11 cellular contexts compared by ENCODE assay signal in genomic region chr15:31398677-31399260, GRCh38.
A peak's percentile ranks its signal among the peaks of the same experiment; 100 is the strongest.
DNase-seq lines count a peak whose midpoint lies in the region; ATAC-seq lines count a peak whose summit lies in the region.
"Had no signal": no experiment of that assay in that cellular context is flagged by ENCODE, and none has a peak within 500 bp of the region (broad histone marks: within the 10 kb centered on the region; RNA-seq: fewer than 3 reads in every experiment).

No MANE protein-coding gene starts in this region.

- peak overlapping the region; percentile 74 for H3K27ac Mint-ChIP-seq in activated naive CD8-positive, alpha-beta T cell treated with anti-CD3 and anti-CD28 coated beads for 36 hours
- H3K27ac Mint-ChIP-seq: activated naive CD4-positive, alpha-beta T cell treated with anti-CD3 and anti-CD28 coated beads, Interleukin-2, amount 50 U/mL, for 24 hours had no signal

- H2AFZ ChIP-seq in GM23248, result peak overlapping the region; percentile 59; the same call in 1 of the 2 replicates
- H2AFZ ChIP-seq in mesenchymal stem cell (ENCODE audit: low read depth, low read length), result no peak overlapping the region

- no peak overlapping the region for H2BK15ac ChIP-seq in mesenchymal stem cell (ENCODE audit: low read depth, poor library complexity, severe bottlenecking)

- H3K4me3 Mint-ChIP-seq in activated naive CD8-positive, alpha-beta T cell treated with anti-CD3 and anti-CD28 coated beads for 36 hours, result no peak overlapping the region
- H3K4me3 Mint-ChIP-seq: activated naive CD4-positive, alpha-beta T cell treated with anti-CD3 and anti-CD28 coated beads, Interleukin-2, amount 50 U/mL, for 24 hours had no signal

- no peak overlapping the region for H4K8ac ChIP-seq in mesenchymal stem cell (ENCODE audit: low read length)

- peak overlapping the region in 1 of 2 experiments; percentile 86 for H3K18ac ChIP-seq in mesenchymal stem cell (ENCODE audit: low read depth in 1 of 2, low read length in 2 of 2)

- H3K4me2 ChIP-seq in BLaER1, result peak overlapping the region; percentile 83
- no peak overlapping the region for H3K4me2 ChIP-seq in GM23248 (ENCODE audit: unreplicated experiment)
- H3K4me2 ChIP-seq in mesenchymal stem cell (ENCODE audit: low read length, poor library complexity, severe bottlenecking), result no peak overlapping the region

- H3K23ac ChIP-seq in mesenchymal stem cell (ENCODE audit: low read length in 2 of 2), result no peak overlapping the region

- in situ Hi-C loops in GM23248 (cut with MboI), result no loop called here

- H3K27me3 ChIP-seq in BLaER1 (peaks cover 3% of the 10 kb centered on the region; the same call in 1 of the 2 replicates), GM23248 (replicated peaks; ENCODE audit: insufficient read depth) (no peaks in the 10 kb centered on the region), mesenchymal stem cell (ENCODE audit: control insufficient read depth in 1 of 2, insufficient read depth in 1 of 2, low read length in 2 of 2) (no peaks in the 10 kb centered on the region)

- H3K9ac ChIP-seq in BLaER1, result no peak overlapping the region
- 0 out of 2 replicates have a peak overlapping the region, but pooled peaks have one; percentile 74 for H3K9ac ChIP-seq in GM23248
- H3K9ac ChIP-seq in mesenchymal stem cell (ENCODE audit: low read length), result no peak overlapping the region

- H4K91ac ChIP-seq in mesenchymal stem cell (ENCODE audit: low read length), result peak overlapping the region; percentile 43

- no peaks in the 10 kb centered on the region for H3K79me1 ChIP-seq in mesenchymal stem cell (replicated peaks; ENCODE audit: low read length, poor library complexity, severe bottlenecking)

- no peaks in the 10 kb centered on the region for H3K79me2 ChIP-seq in GM23248 (ENCODE audit: insufficient read depth)

- H3K4ac ChIP-seq in mesenchymal stem cell (ENCODE audit: low read depth in 1 of 2, low read length in 2 of 2), result peak overlapping the region in 1 of 2 experiments; percentile 29

- whole genome bisulfite sequencing in GM23248 (ENCODE audit: low coverage in 1 of 2, low lambda C conversion rate in 2 of 2, missing lambda C conversion rate in 2 of 2), 2 experiments, result 40 to 42% methylated on average over 9 of the region's 9 CpGs
- WGBS in mesenchymal stem cell, result 82% methylated on average over 9 of the region's 9 CpGs

- peaks cover 37% of the 10 kb centered on the region for H3F3A ChIP-seq in GM23248 (ENCODE audit: insufficient read depth)

- H3K27me3 Mint-ChIP-seq in activated naive CD8-positive, alpha-beta T cell treated with anti-CD3 and anti-CD28 coated beads for 36 hours, result no peaks in the 10 kb centered on the region
- H3K27me3 Mint-ChIP-seq: activated naive CD4-positive, alpha-beta T cell treated with anti-CD3 and anti-CD28 coated beads, Interleukin-2, amount 50 U/mL, for 24 hours had no signal

- peaks cover 41% of the 10 kb centered on the region for H3K4me1 Mint-ChIP-seq in activated naive CD8-positive, alpha-beta T cell treated with anti-CD3 and anti-CD28 coated beads for 36 hours

- no peak overlapping the region for H2AK5ac ChIP-seq in mesenchymal stem cell (ENCODE audit: low read length, severe bottlenecking)

- H2BK12ac ChIP-seq in mesenchymal stem cell (ENCODE audit: low read length in 2 of 2), result peak overlapping the region in 1 of 2 experiments; percentile 29

- ATAC-seq in HG02678 (IDR thresholded peaks at IDR 0.05; ENCODE audit: unreplicated experiment) (no peak), GM19397 (IDR thresholded peaks at IDR 0.05; ENCODE audit: unreplicated experiment) (no peak)

- H3K9me3 ChIP-seq in BLaER1 (peaks cover 3% of the 10 kb centered on the region), GM23248 (ENCODE audit: low read depth) (no peaks in the 10 kb centered on the region), mesenchymal stem cell (ENCODE audit: control insufficient read depth, low read length) (no peaks in the 10 kb centered on the region)

- H3K9me3 Mint-ChIP-seq in activated naive CD8-positive, alpha-beta T cell treated with anti-CD3 and anti-CD28 coated beads for 36 hours, result no peaks in the 10 kb centered on the region
- H3K9me3 Mint-ChIP-seq: activated naive CD4-positive, alpha-beta T cell treated with anti-CD3 and anti-CD28 coated beads, Interleukin-2, amount 50 U/mL, for 24 hours; type B pancreatic cell had no signal

- no peaks in the 10 kb centered on the region for H3K36me3 ChIP-seq in BLaER1
- H3K36me3 ChIP-seq in GM23248 (ENCODE audit: low read depth), result no peaks in the 10 kb centered on the region
- H3K36me3 ChIP-seq in mesenchymal stem cell (ENCODE audit: control insufficient read depth in 1 of 2, insufficient read depth in 2 of 2, low read depth in 1 of 2, low read length in 2 of 2), result peaks cover 0 to 4% of the 10 kb centered on the region in 2 experiments

- H3K14ac ChIP-seq in mesenchymal stem cell (ENCODE audit: low read length in 2 of 2), result no peak overlapping the region

- H2BK120ac ChIP-seq in mesenchymal stem cell (ENCODE audit: low read depth, low read length), result no peak overlapping the region

- H3K9me2 ChIP-seq in GM23248 (ENCODE audit: insufficient read depth), result no peaks in the 10 kb centered on the region

- DNase-seq in GM23248, result peak; percentile 54
- peak; percentile 51 for DNase-seq in activated naive CD8-positive, alpha-beta T cell treated with anti-CD3 and anti-CD28 coated beads for 36 hours
- DNase-seq in mesenchymal stem cell, result no peak
- no peak for DNase-seq in NCI-H2029 treated with DMSO at 0.1 percent for 48 hours (lab: John Stamatoyannopoulos, UW)
- no peak for DNase-seq in DMS114 treated with DMSO at 0.1 percent for 48 hours (lab: John Stamatoyannopoulos, UW; ENCODE audit: unreplicated experiment)
- DNase-seq: NCI-H1092 treated with DMSO at 0.1 percent for 48 hours had no signal

- H3K36me3 Mint-ChIP-seq in activated naive CD8-positive, alpha-beta T cell treated with anti-CD3 and anti-CD28 coated beads for 36 hours, result no peaks in the 10 kb centered on the region
- H3K36me3 Mint-ChIP-seq: activated naive CD4-positive, alpha-beta T cell treated with anti-CD3 and anti-CD28 coated beads, Interleukin-2, amount 50 U/mL, for 24 hours; type B pancreatic cell had no signal

- 0 out of 2 replicates have a peak, but pooled peaks cover 2% of the 10 kb centered on the region for H4K20me1 ChIP-seq in BLaER1
- H4K20me1 ChIP-seq in GM23248 (ENCODE audit: insufficient read depth), result no peaks in the 10 kb centered on the region

- H3K4me1 ChIP-seq in BLaER1 (peaks cover 56% of the 10 kb centered on the region), GM23248 (ENCODE audit: insufficient read depth) (peaks cover 41% of the 10 kb centered on the region), mesenchymal stem cell (ENCODE audit: control insufficient read depth, insufficient read depth, low read depth, low read length) (peaks cover 15% of the 10 kb centered on the region)

- H3K27ac ChIP-seq in BLaER1 (peak overlapping the region; percentile 49; the same call in 1 of the 2 replicates), GM23248 (peak overlapping the region; percentile 91; the same call in 1 of the 2 replicates), mesenchymal stem cell (ENCODE audit: low read length, poor library complexity, severe bottlenecking) (no peak overlapping the region)

- H2BK5ac ChIP-seq in mesenchymal stem cell (ENCODE audit: low read depth, low read length, poor library complexity, severe bottlenecking), result no peak overlapping the region

- no peak overlapping the region; the same call in 1 of the 2 replicates for H3K4me3 ChIP-seq in BLaER1
- H3K4me3 ChIP-seq in GM23248, result no peak overlapping the region
- H3K4me3 ChIP-seq in mesenchymal stem cell (ENCODE audit: insufficient read depth in 1 of 2, low read depth in 1 of 2, low read length in 2 of 2), result no peak overlapping the region

Comparison
In these comparisons a context has a peak if more than half of its experiments do, and no peak if none do; other contexts are left out.
1. DNase-seq: peak in GM23248 (single experiment) and activated naive CD8-positive, alpha-beta T cell treated with anti-CD3 and anti-CD28 coated beads for 36 hours (single experiment); none in mesenchymal stem cell (single experiment), NCI-H2029 treated with DMSO at 0.1 percent for 48 hours (single experiment) and DMS114 treated with DMSO at 0.1 percent for 48 hours (single experiment).